29 cellular contexts compared by ENCODE assay signal in the genomic region with DNA sequence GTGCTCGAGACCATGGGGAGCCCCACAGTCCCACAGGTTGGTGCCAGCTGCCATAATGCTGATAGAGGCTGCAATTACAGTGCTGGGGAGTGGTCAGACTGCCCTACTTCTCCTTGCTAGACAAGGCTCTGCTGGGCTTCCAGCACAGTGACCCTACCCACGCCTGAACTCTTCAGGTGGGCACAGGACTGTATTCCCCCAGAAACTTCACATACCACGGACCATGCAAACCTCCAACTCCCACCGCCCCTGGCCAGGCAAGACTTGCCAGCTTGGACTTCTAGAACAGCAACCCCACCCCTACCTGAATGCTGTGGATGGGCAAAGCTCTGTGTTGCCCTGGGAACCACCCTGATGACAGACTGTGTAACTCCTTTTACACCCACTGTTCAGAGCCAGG.
"Had no signal": no experiment of that assay in that cellular context is flagged by ENCODE, and none has a peak within 500 bp of the region (broad histone marks: within the 10 kb centered on the region; RNA-seq: fewer than 3 reads in every experiment).

No MANE protein-coding gene starts in this region.

- H3K27me3 Mint-ChIP-seq: activated CD4-positive, alpha-beta memory T cell treated with anti-CD3 and anti-CD28 coated beads, Interleukin-2, amount 10 ng/mL, durations not matched to agents 7 days and 5 days; activated CD4-positive, alpha-beta T cell treated with anti-CD3 and anti-CD28 coated beads, Interleukin-2, amount 10 ng/mL, durations not matched to agents 7 days and 5 days; activated naive CD4-positive, alpha-beta T cell treated with anti-CD3 and anti-CD28 coated beads, Interleukin-2, amount 10 ng/mL, durations not matched to agents 7 days and 5 days; activated naive CD8-positive, alpha-beta T cell treated with anti-CD3 and anti-CD28 coated beads, Interleukin-2, amount 10 ng/mL, durations not matched to agents 7 days and 5 days; activated T-cell treated with anti-CD3 and anti-CD28 coated beads, Interleukin-2, amount 50 U/mL, for 24 hours; dendritic cell treated with granulocyte-macrophage colony-stimulating factor and Interleukin-4, amounts not matched to agents 40 ng/mL and 50 ng/mL, for 4 days had no signal

- H3K9me3 ChIP-seq: ascending aorta, breast epithelium had no signal

- ATAC-seq: activated naive CD4-positive, alpha-beta T cell treated with anti-CD3 and anti-CD28 coated beads, Interleukin-2, amount 50 U/mL, for 72 hours; activated T-cell treated with anti-CD3 and anti-CD28 coated beads, Interleukin-2, amount 50 U/mL, for 72 hours; esophagus mucosa had no signal

- H3K4me3 Mint-ChIP-seq: activated CD4-positive, alpha-beta memory T cell treated with anti-CD3 and anti-CD28 coated beads, Interleukin-2, amount 10 ng/mL, durations not matched to agents 7 days and 5 days; activated CD4-positive, alpha-beta T cell treated with anti-CD3 and anti-CD28 coated beads, Interleukin-2, amount 10 ng/mL, durations not matched to agents 7 days and 5 days; activated naive CD4-positive, alpha-beta T cell treated with anti-CD3 and anti-CD28 coated beads, Interleukin-2, amount 10 ng/mL, durations not matched to agents 7 days and 5 days; activated naive CD8-positive, alpha-beta T cell treated with anti-CD3 and anti-CD28 coated beads, Interleukin-2, amount 10 ng/mL, durations not matched to agents 7 days and 5 days; activated T-cell treated with anti-CD3 and anti-CD28 coated beads, Interleukin-2, amount 50 U/mL, for 24 hours; activated T-cell treated with anti-CD3 and anti-CD28 coated beads, Interleukin-2, amount 50 U/mL, for 72 hours; brain; dendritic cell treated with granulocyte-macrophage colony-stimulating factor and Interleukin-4, amounts not matched to agents 40 ng/mL and 50 ng/mL, for 4 days; endodermal cell had no signal

- H3K4me1 ChIP-seq: ascending aorta, breast epithelium had no signal

- DNase-seq: activated CD4-positive, alpha-beta memory T cell treated with anti-CD3 and anti-CD28 coated beads, Interleukin-2, amount 10 ng/mL, durations not matched to agents 7 days and 5 days; activated CD4-positive, alpha-beta T cell treated with anti-CD3 and anti-CD28 coated beads for 4 hours; activated CD4-positive, alpha-beta T cell treated with anti-CD3 and anti-CD28 coated beads, Interleukin-2, amount 10 ng/mL, durations not matched to agents 7 days and 5 days; activated CD4-positive, alpha-beta T cell treated with anti-CD3 and anti-CD28 coated beads, Interleukin-2, amount 50 U/mL, for 4 hours; activated CD4-positive, CD25-positive, alpha-beta regulatory T cell; activated CD4-positive, CD25-positive, alpha-beta regulatory T cell treated with anti-CD3 and anti-CD28 coated beads, Interleukin-2, amount 50 U/mL, for 72 hours; activated CD8-positive, alpha-beta memory T cell treated with anti-CD3 and anti-CD28 coated beads, Interleukin-2, amount 50 U/mL, for 48 hours; activated gamma-delta T cell; activated naive CD4-positive, alpha-beta T cell; activated naive CD4-positive, alpha-beta T cell treated with anti-CD3 and anti-CD28 coated beads, Interleukin-2, amount 10 ng/mL, durations not matched to agents 7 days and 5 days; activated naive CD8-positive, alpha-beta T cell treated with anti-CD3 and anti-CD28 coated beads, Interleukin-2, amount 10 ng/mL, durations not matched to agents 7 days and 5 days; activated T-cell treated with anti-CD3 and anti-CD28 coated beads for 4 hours; activated T-cell treated with anti-CD3 and anti-CD28 coated beads, Interleukin-2, amount 50 U/mL, for 24 hours; activated T-cell treated with anti-CD3 and anti-CD28 coated beads, Interleukin-2, amount 50 U/mL, for 72 hours; central memory CD4-positive, alpha-beta T cell; cerebellar nuclear complex; dorsolateral prefrontal cortex; effector memory CD4-positive, alpha-beta T cell; endodermal cell; foreskin fibroblast; T-helper 2 cell had no signal

- H3K27ac Mint-ChIP-seq: activated CD4-positive, alpha-beta memory T cell treated with anti-CD3 and anti-CD28 coated beads, Interleukin-2, amount 10 ng/mL, durations not matched to agents 7 days and 5 days; activated CD4-positive, alpha-beta T cell treated with anti-CD3 and anti-CD28 coated beads, Interleukin-2, amount 10 ng/mL, durations not matched to agents 7 days and 5 days; activated naive CD4-positive, alpha-beta T cell treated with anti-CD3 and anti-CD28 coated beads, Interleukin-2, amount 10 ng/mL, durations not matched to agents 7 days and 5 days; activated naive CD4-positive, alpha-beta T cell treated with anti-CD3 and anti-CD28 coated beads, Interleukin-2, amount 50 U/mL, for 72 hours; activated naive CD8-positive, alpha-beta T cell treated with anti-CD3 and anti-CD28 coated beads, Interleukin-2, amount 10 ng/mL, durations not matched to agents 7 days and 5 days; activated T-cell treated with anti-CD3 and anti-CD28 coated beads, Interleukin-2, amount 50 U/mL, for 24 hours; activated T-cell treated with anti-CD3 and anti-CD28 coated beads, Interleukin-2, amount 50 U/mL, for 72 hours; brain; dendritic cell treated with granulocyte-macrophage colony-stimulating factor and Interleukin-4, amounts not matched to agents 40 ng/mL and 50 ng/mL, for 4 days had no signal

- H3K27me3 ChIP-seq: ascending aorta, breast epithelium, cardiac muscle cell had no signal

- H3K27ac ChIP-seq: ascending aorta, breast epithelium, cardiac muscle cell, coronary artery, dorsolateral prefrontal cortex had no signal

- H3K4me1 Mint-ChIP-seq: activated CD4-positive, alpha-beta memory T cell treated with anti-CD3 and anti-CD28 coated beads, Interleukin-2, amount 10 ng/mL, durations not matched to agents 7 days and 5 days; activated CD4-positive, alpha-beta T cell treated with anti-CD3 and anti-CD28 coated beads, Interleukin-2, amount 10 ng/mL, durations not matched to agents 7 days and 5 days; activated naive CD4-positive, alpha-beta T cell treated with anti-CD3 and anti-CD28 coated beads, Interleukin-2, amount 10 ng/mL, durations not matched to agents 7 days and 5 days; activated naive CD8-positive, alpha-beta T cell treated with anti-CD3 and anti-CD28 coated beads, Interleukin-2, amount 10 ng/mL, durations not matched to agents 7 days and 5 days; brain had no signal

- H3K4me3 ChIP-seq: ascending aorta, breast epithelium, cardiac muscle cell, coronary artery, dorsolateral prefrontal cortex had no signal

- H3K9me3 Mint-ChIP-seq: activated CD4-positive, alpha-beta T cell treated with anti-CD3 and anti-CD28 coated beads, Interleukin-2, amount 10 ng/mL, durations not matched to agents 7 days and 5 days; activated naive CD8-positive, alpha-beta T cell treated with anti-CD3 and anti-CD28 coated beads, Interleukin-2, amount 10 ng/mL, durations not matched to agents 7 days and 5 days; brain; endodermal cell had no signal

- H3K36me3 ChIP-seq: ascending aorta, breast epithelium, cardiac muscle cell had no signal

- H3K36me3 Mint-ChIP-seq: activated naive CD4-positive, alpha-beta T cell treated with anti-CD3 and anti-CD28 coated beads, Interleukin-2, amount 10 ng/mL, durations not matched to agents 7 days and 5 days; activated naive CD4-positive, alpha-beta T cell treated with anti-CD3 and anti-CD28 coated beads, Interleukin-2, amount 50 U/mL, for 72 hours; activated naive CD8-positive, alpha-beta T cell treated with anti-CD3 and anti-CD28 coated beads, Interleukin-2, amount 10 ng/mL, durations not matched to agents 7 days and 5 days; brain had no signal
